Comparison of ENCODE assay signal across 14 cellular contexts in genomic region chr1:236067854-236068454, GRCh38. TPM values are rescaled to one million over a fixed set of nuclear protein-coding genes. Genes with fewer than 3 reads are reported as not detected.
DNase-seq lines count a peak whose midpoint lies in the region; ATAC-seq and TF ChIP-seq lines count a peak whose summit lies in the region.
"Had no signal": no experiment of that assay in that cellular context is flagged by ENCODE, and none has a peak within 500 bp of the region (broad histone marks: within the 10 kb centered on the region; RNA-seq: fewer than 3 reads in every experiment).

No MANE protein-coding gene starts in this region.

- no peaks in the 10 kb centered on the region for H3K9me2 ChIP-seq in hepatocyte (replicated peaks; ENCODE audit: insufficient read depth)

- H3K36me3 Mint-ChIP-seq in activated T-helper 1 cell treated with anti-CD3 and anti-CD28 coated beads, Interleukin-12 subunit alpha, Interleukin-12 subunit beta, Interleukin-2, Interleukin-4 antibody, amounts not matched to agents 30 ng/mL and 10 ng/mL and 1 ng/mL, durations not matched to agents 14 hours and 24 hours and 36 hours (ENCODE audit: low read depth), result no peaks in the 10 kb centered on the region

- peak overlapping the region; percentile 91 for H3K27ac ChIP-seq in hepatocyte
- H3K27ac ChIP-seq in stomach, result peak overlapping the region in 4 of 5 donors; percentile 93 to 99 (median 96)

- H3K9me3 ChIP-seq in hepatocyte (ENCODE audit: low read depth) (no peaks in the 10 kb centered on the region), stomach (peaks cover 0 to 10% (median 3%) of the 10 kb centered on the region in 4 donors)

- peak overlapping the region; percentile 21 for H3K4me2 ChIP-seq in hepatocyte

- peak; percentile 99 for TF ChIP-seq EP300 in stomach (IDR thresholded peaks at IDR 0.05)

- H3K27me3 ChIP-seq in hepatocyte (peaks cover 10% of the 10 kb centered on the region), stomach (peaks cover 0 to 23% (median 17%) of the 10 kb centered on the region in 3 donors)

- H3K27me3 Mint-ChIP-seq in activated T-helper 1 cell treated with anti-CD3 and anti-CD28 coated beads, Interleukin-12 subunit alpha, Interleukin-12 subunit beta, Interleukin-2, Interleukin-4 antibody, amounts not matched to agents 30 ng/mL and 10 ng/mL and 1 ng/mL, durations not matched to agents 14 hours and 24 hours and 36 hours (ENCODE audit: insufficient read depth), result peaks cover 36% of the 10 kb centered on the region

- H3K79me2 ChIP-seq in hepatocyte, result peaks cover 7% of the 10 kb centered on the region

- H4K20me1 ChIP-seq in hepatocyte (ENCODE audit: insufficient read depth, poor library complexity, severe bottlenecking), result no peaks in the 10 kb centered on the region

- H3K27ac Mint-ChIP-seq in activated T-helper 1 cell treated with anti-CD3 and anti-CD28 coated beads, Interleukin-12 subunit alpha, Interleukin-12 subunit beta, Interleukin-2, Interleukin-4 antibody, amounts not matched to agents 30 ng/mL and 10 ng/mL and 1 ng/mL, durations not matched to agents 14 hours and 24 hours and 36 hours, result no peak overlapping the region
- H3K27ac Mint-ChIP-seq: activated CD8-positive, alpha-beta memory T cell treated with anti-CD3 and anti-CD28 coated beads, Interleukin-2, amount 10 ng/mL, durations not matched to agents 7 days and 5 days had no signal

- H2AFZ ChIP-seq in hepatocyte, result no peak overlapping the region

- no peak for TF ChIP-seq CTCF in choroid plexus epithelial cell (conservative IDR thresholded peaks at IDR 0.05; ENCODE audit: low read depth, low read length)
- TF ChIP-seq CTCF in hepatocyte (IDR thresholded peaks at IDR 0.05; ENCODE audit: poor library complexity), result no peak
- TF ChIP-seq CTCF in stomach (IDR thresholded peaks at IDR 0.05), result no peak

- no peaks in the 10 kb centered on the region for H3K4me1 ChIP-seq in hepatocyte (ENCODE audit: insufficient read depth)
- H3K4me1 ChIP-seq in stomach, result peaks cover 6 to 35% (median 26%) of the 10 kb centered on the region in 4 donors

- peak; percentile 85 for DNase-seq in NCI-H526 treated with DMSO at 0.1 percent for 48 hours (lab: John Stamatoyannopoulos, UW)
- DNase-seq in choroid plexus epithelial cell (ENCODE audit: low read depth), result peak; percentile 83
- DNase-seq in hepatocyte (ENCODE audit: low spot score), result no peak
- no peak for DNase-seq in stomach
- DNase-seq in activated T-helper 1 cell treated with anti-CD3 and anti-CD28 coated beads, Interleukin-12 subunit alpha, Interleukin-12 subunit beta, Interleukin-2, Interleukin-4 antibody, amounts not matched to agents 30 ng/mL and 10 ng/mL and 1 ng/mL, durations not matched to agents 14 hours and 24 hours and 36 hours (ENCODE audit: low spot score), result no peak
- DNase-seq in RPMI8226, result no peak
- DNase-seq in CD1c-positive myeloid dendritic cell (ENCODE audit: extremely low spot score), result no peak
- no peak for DNase-seq in stimulated activated naive CD8-positive, alpha-beta T cell treated with anti-CD3 and anti-CD28 coated beads, Interleukin-15, Interleukin-2, amounts not matched to agents 100 U/mL and 50 U/mL, for 24 hours
- DNase-seq: activated CD8-positive, alpha-beta memory T cell treated with anti-CD3 and anti-CD28 coated beads, Interleukin-2, amount 10 ng/mL, durations not matched to agents 7 days and 5 days; amygdala; GDM1; kidney; NCI-H1417; T1000 had no signal

- peaks cover 29% of the 10 kb centered on the region for H3K4me1 Mint-ChIP-seq in activated T-helper 1 cell treated with anti-CD3 and anti-CD28 coated beads, Interleukin-12 subunit alpha, Interleukin-12 subunit beta, Interleukin-2, Interleukin-4 antibody, amounts not matched to agents 30 ng/mL and 10 ng/mL and 1 ng/mL, durations not matched to agents 14 hours and 24 hours and 36 hours (ENCODE audit: low read depth)

- TF ChIP-seq POLR2A in stomach (IDR thresholded peaks at IDR 0.05), result no peak

- no peaks in the 10 kb centered on the region for H3K9me3 Mint-ChIP-seq in activated T-helper 1 cell treated with anti-CD3 and anti-CD28 coated beads, Interleukin-12 subunit alpha, Interleukin-12 subunit beta, Interleukin-2, Interleukin-4 antibody, amounts not matched to agents 30 ng/mL and 10 ng/mL and 1 ng/mL, durations not matched to agents 14 hours and 24 hours and 36 hours

- WGBS in hepatocyte (ENCODE audit: low lambda C conversion rate, missing lambda C conversion rate), result 63% methylated on average over 12 of the region's 12 CpGs
- 48 to 63% (median 58%) methylated on average over 12 of the region's 12 CpGs for WGBS in stomach, 5 donors

- H3K4me3 ChIP-seq in choroid plexus epithelial cell (ENCODE audit: low read depth, low read length) (peak overlapping the region; percentile 9), hepatocyte (no peak overlapping the region), stomach (peak overlapping the region in 1 of 4 donors; percentile 3)

- intact Hi-C loops in stomach (cut with DNase I; ENCODE audit: low total_unique reads), result no loop called here
- intact Hi-C loops in activated T-helper 1 cell treated with anti-CD3 and anti-CD28 coated beads, Interleukin-12 subunit alpha, Interleukin-12 subunit beta, Interleukin-2, Interleukin-4 antibody, amounts not matched to agents 30 ng/mL and 10 ng/mL and 1 ng/mL, durations not matched to agents 14 hours and 24 hours and 36 hours (cut with micrococcal nuclease), result loop anchor here (5.0 kb wide), 1 partner anchor 566 kb away; the partner anchor contains the start of gene B3GALNT2

- no peak for ATAC-seq in stimulated activated naive CD8-positive, alpha-beta T cell treated with anti-CD3 and anti-CD28 coated beads, Interleukin-15, Interleukin-2, amounts not matched to agents 100 U/mL and 50 U/mL, for 24 hours
- ATAC-seq: activated CD8-positive, alpha-beta memory T cell treated with anti-CD3 and anti-CD28 coated beads, Interleukin-2, amount 10 ng/mL, durations not matched to agents 7 days and 5 days had no signal

- H3K36me3 ChIP-seq in hepatocyte (replicated peaks; ENCODE audit: insufficient read depth, low read depth) (no peaks in the 10 kb centered on the region), stomach (no peaks in the 10 kb centered on the region)

- no peak overlapping the region for H3K4me3 Mint-ChIP-seq in activated T-helper 1 cell treated with anti-CD3 and anti-CD28 coated beads, Interleukin-12 subunit alpha, Interleukin-12 subunit beta, Interleukin-2, Interleukin-4 antibody, amounts not matched to agents 30 ng/mL and 10 ng/mL and 1 ng/mL, durations not matched to agents 14 hours and 24 hours and 36 hours
- H3K4me3 Mint-ChIP-seq: activated CD8-positive, alpha-beta memory T cell treated with anti-CD3 and anti-CD28 coated beads, Interleukin-2, amount 10 ng/mL, durations not matched to agents 7 days and 5 days had no signal

RNA-seq across cellular contexts. Expression of gene NID1, which starts 3.1 kb away (rescaled TPM):
- total RNA-seq in hepatocyte (57.3 and 72.8 TPM in 2 replicates), stomach (100 to 1,000 TPM in 1 of 5 donors, 10 to 100 TPM in 4; 85.5 to 214 (median 95.1) TPM)
- polyA plus RNA-seq in hepatocyte (53.8 and 58.8 TPM in 2 replicates), stomach (10 to 100 TPM; 21.4 to 32.7 (median 21.6) TPM)
- 0.44 and 0.65 TPM in 2 replicates for total RNA-seq in activated T-helper 1 cell treated with anti-CD3 and anti-CD28 coated beads, Interleukin-12 subunit alpha, Interleukin-12 subunit beta, Interleukin-2, Interleukin-4 antibody, amounts not matched to agents 30 ng/mL and 10 ng/mL and 1 ng/mL, durations not matched to agents 14 hours and 24 hours and 36 hours

Comparison
In these comparisons a context has a peak if more than half of its experiments do, and no peak if none do; other contexts are left out.
1. DNase-seq: peak in NCI-H526 treated with DMSO at 0.1 percent for 48 hours (single experiment) and choroid plexus epithelial cell (single experiment); none in hepatocyte (single experiment), stomach (single experiment), activated T-helper 1 cell treated with anti-CD3 and anti-CD28 coated beads, Interleukin-12 subunit alpha, Interleukin-12 subunit beta, Interleukin-2, Interleukin-4 antibody, amounts not matched to agents 30 ng/mL and 10 ng/mL and 1 ng/mL, durations not matched to agents 14 hours and 24 hours and 36 hours (single experiment), RPMI8226 (single experiment), CD1c-positive myeloid dendritic cell (single experiment) and stimulated activated naive CD8-positive, alpha-beta T cell treated with anti-CD3 and anti-CD28 coated beads, Interleukin-15, Interleukin-2, amounts not matched to agents 100 U/mL and 50 U/mL, for 24 hours (single experiment).
2. RNA of gene NID1, which starts 3.1 kb away (total RNA-seq): 85.5 to 214 TPM in stomach and 57.3 to 72.8 TPM in hepatocyte; 0.44 to 0.65 TPM in activated T-helper 1 cell treated with anti-CD3 and anti-CD28 coated beads, Interleukin-12 subunit alpha, Interleukin-12 subunit beta, Interleukin-2, Interleukin-4 antibody, amounts not matched to agents 30 ng/mL and 10 ng/mL and 1 ng/mL, durations not matched to agents 14 hours and 24 hours and 36 hours; every median in the first group is over 10 times any median in the second.